In genomic region chr19:49864890-49865289, GRCh38 we compare ENCODE assay signal across 8 cellular contexts. TPM values are rescaled to one million over a fixed set of nuclear protein-coding genes. Genes with fewer than 3 reads are reported as not detected.
A peak's percentile ranks its signal among the peaks of the same experiment; 100 is the strongest.
DNase-seq lines count a peak whose midpoint lies in the region; ATAC-seq, FAIRE-seq and TF ChIP-seq lines count a peak whose summit lies in the region.
"Had no signal": no experiment of that assay in that cellular context is flagged by ENCODE, and none has a peak within 500 bp of the region (broad histone marks: within the 10 kb centered on the region; RNA-seq: fewer than 3 reads in every experiment).

No MANE protein-coding gene starts in this region.

- in situ Hi-C loops in K562 (cut with MboI) = no loop called here

- H3K27me3 ChIP-seq in DND-41 (ENCODE audit: insufficient read depth, low read length, poor library complexity) (no peaks in the 10 kb centered on the region), Loucy (ENCODE audit: insufficient read depth, low read length, poor library complexity, severe bottlenecking) (no peaks in the 10 kb centered on the region), K562 (ENCODE audit: control insufficient read depth in 2 of 2, insufficient read depth in 2 of 2, low read length in 2 of 2) (no peaks in the 10 kb centered on the region), parathyroid adenoma (ENCODE audit: control insufficient read depth, insufficient read depth, low read length) (no peaks in the 10 kb centered on the region), BE2C (no peaks in the 10 kb centered on the region)

- H3K4me3 ChIP-seq in DND-41 (ENCODE audit: low read depth in 1 of 2, low read length in 2 of 2) (no peak overlapping the region), Loucy (ENCODE audit: low read length, poor library complexity, severe bottlenecking) (peak overlapping the region; percentile 98), K562 (peak overlapping the region; percentile 98; the same call in 1 of the 2 replicates), parathyroid adenoma (ENCODE audit: low read depth, low read length) (no peak overlapping the region), BE2C (ENCODE audit: low read depth, low read length) (no peak overlapping the region)

- DNase-seq in DND-41 (no peak), K562 (ENCODE audit: extremely low read depth in 1 of 4, low spot score in 3 of 4) (no peak), BE2C (no peak), NCI-H1694 treated with DMSO at 0.1 percent for 48 hours (lab: John Stamatoyannopoulos, UW) (no peak)
- DNase-seq: RPMI8226 had no signal

- BruUV-seq in K562 (replicated peaks; lab: Mats Ljungman, UMichigan) = no TSS peak

- TF ChIP-seq EP300 in K562 (IDR thresholded peaks at IDR 0.05; ENCODE audit: low read length) = no peak

- no peaks in the 10 kb centered on the region for H3K9me2 ChIP-seq in Loucy (replicated peaks; ENCODE audit: low read depth, low read length)

- no peak for TF ChIP-seq CTCF in DND-41 (IDR thresholded peaks at IDR 0.05; ENCODE audit: borderline replicate concordance, extremely low read depth, low read length, poor library complexity, severe bottlenecking)
- TF ChIP-seq CTCF in Loucy (conservative IDR thresholded peaks at IDR 0.05; ENCODE audit: low read length) = no peak
- TF ChIP-seq CTCF in K562 (IDR thresholded peaks at IDR 0.05 in 2 of 3, conservative IDR thresholded peaks at IDR 0.05 in 1 of 3; ENCODE audit: insufficient read depth in 2 of 3, low read depth in 1 of 3, low read length in 3 of 3) = no peak
- no peak for TF ChIP-seq CTCF in parathyroid adenoma (IDR thresholded peaks at IDR 0.05)
- TF ChIP-seq CTCF in BE2C (IDR thresholded peaks at IDR 0.05; ENCODE audit: low read depth, low read length) = no peak

- H3K9ac ChIP-seq in DND-41 (ENCODE audit: low read depth, low read length) = no peak overlapping the region
- H3K9ac ChIP-seq in Loucy (ENCODE audit: low read depth, low read length, poor library complexity, severe bottlenecking) = no peak overlapping the region
- H3K9ac ChIP-seq in K562 (ENCODE audit: insufficient read depth in 1 of 2, low read depth in 2 of 2, low read length in 2 of 2) = peak overlapping the region; percentile 5 to 89; a peak in 2 of 4 replicates
- no peak overlapping the region for H3K9ac ChIP-seq in parathyroid adenoma

- H3K9me1 ChIP-seq in K562 (ENCODE audit: control insufficient read depth, insufficient read depth, low read length) = peaks cover 4% of the 10 kb centered on the region

- H2AFZ ChIP-seq in DND-41 (ENCODE audit: low read depth, low read length) = no peak overlapping the region
- H2AFZ ChIP-seq in Loucy (ENCODE audit: low read length) = no peak overlapping the region
- no peak overlapping the region for H2AFZ ChIP-seq in K562 (ENCODE audit: low read depth, low read length)
- no peak overlapping the region for H2AFZ ChIP-seq in parathyroid adenoma

- H3K36me3 ChIP-seq in DND-41 (ENCODE audit: insufficient read depth, low read length) = peaks cover 53% of the 10 kb centered on the region
- peaks cover 29% of the 10 kb centered on the region; the same call in 1 of the 2 replicates for H3K36me3 ChIP-seq in Loucy (ENCODE audit: insufficient read depth, low read length)
- peaks cover 52% of the 10 kb centered on the region for H3K36me3 ChIP-seq in K562 (ENCODE audit: control insufficient read depth, insufficient read depth, low read length)
- H3K36me3 ChIP-seq in parathyroid adenoma (ENCODE audit: control insufficient read depth, insufficient read depth, low read length) = no peaks in the 10 kb centered on the region
- peaks cover 54% of the 10 kb centered on the region for H3K36me3 ChIP-seq in BE2C

- H3F3A ChIP-seq in Loucy (ENCODE audit: low read depth) = no peaks in the 10 kb centered on the region

- POLR2A ChIA-PET in K562 (lab: Yijun Ruan, JAX) = interaction anchor here (0.6 to 2.2 kb wide), 13 partner anchors 11 to 188 kb away, joined by 3 to 18 read pairs (median 5); partner anchors contain the start of genes AKT1S1, FUZ, NUP62 and PTOV1

- no peak for TF ChIP-seq RAD21 in K562 (CRISPR knock-in tag; conservative IDR thresholded peaks at IDR 0.05 in 1 of 2, IDR thresholded peaks at IDR 0.05 in 1 of 2)

- intact Hi-C loops in K562 (cut with micrococcal nuclease) = loop anchor here (5.0 kb wide), 3 partner anchors 62 to 188 kb away; partner anchors contain the start of genes AP2A1, ATF5, NUP62 and PRMT1

- H3K4me2 ChIP-seq in DND-41 (ENCODE audit: insufficient read depth, low read length) (peak overlapping the region; percentile 15; the same call in 1 of the 2 replicates), Loucy (ENCODE audit: low read depth, low read length, poor library complexity, severe bottlenecking) (peak overlapping the region; percentile 98), K562 (ENCODE audit: insufficient read depth, low read length) (peak overlapping the region; percentile 98), parathyroid adenoma (ENCODE audit: low read length) (peak overlapping the region; percentile 18)

- H3K4me1 ChIP-seq in DND-41 (ENCODE audit: insufficient read depth, low read length) (peaks cover 51% of the 10 kb centered on the region), Loucy (ENCODE audit: insufficient read depth, low read length, poor library complexity, severe bottlenecking) (peaks cover 33% of the 10 kb centered on the region), K562 (replicated peaks in 1 of 2; ENCODE audit: control insufficient read depth in 2 of 2, insufficient read depth in 2 of 2, low read length in 2 of 2) (peaks cover 30 to 84% of the 10 kb centered on the region in 2 experiments), parathyroid adenoma (peaks cover 18% of the 10 kb centered on the region), BE2C (peaks cover 31% of the 10 kb centered on the region)

- 60% methylated on average over 13 of the region's 13 CpGs for WGBS in K562 (ENCODE audit: insufficient coverage, low coverage, missing lambda C conversion rate)

- peak; percentile 6 for FAIRE-seq in K562 (lab: Jason Lieb, UNC)

- no peak for TF ChIP-seq POLR2A in K562 (conservative IDR thresholded peaks at IDR 0.05)

- H3K79me2 ChIP-seq in DND-41 (ENCODE audit: insufficient read depth, low read length) (peaks cover 39% of the 10 kb centered on the region), Loucy (ENCODE audit: insufficient read depth, low read length) (peaks cover 40% of the 10 kb centered on the region), K562 (ENCODE audit: control insufficient read depth, insufficient read depth, low read length) (peaks cover 39% of the 10 kb centered on the region), parathyroid adenoma (peaks cover 24% of the 10 kb centered on the region)

- H3K27ac ChIP-seq in DND-41 (ENCODE audit: low read length) = no peak overlapping the region
- peak overlapping the region; percentile 10; the same call in 1 of the 3 replicates for H3K27ac ChIP-seq in K562 (ENCODE audit: extremely low read depth, low read depth, low read length)
- no peak overlapping the region for H3K27ac ChIP-seq in parathyroid adenoma

- ATAC-seq in DND-41 (ENCODE audit: insufficient read depth, low read depth) (no peak), K562 (no peak), GM19328 (IDR thresholded peaks at IDR 0.05; ENCODE audit: unreplicated experiment) (no peak)

- no peaks in the 10 kb centered on the region for H3K9me3 ChIP-seq in DND-41 (ENCODE audit: insufficient read depth, low read length, severe bottlenecking)
- no peaks in the 10 kb centered on the region for H3K9me3 ChIP-seq in Loucy (ENCODE audit: insufficient read depth, low read depth, low read length)
- no peaks in the 10 kb centered on the region for H3K9me3 ChIP-seq in K562 (replicated peaks; ENCODE audit: control insufficient read depth, insufficient read depth, low read depth, low read length)
- H3K9me3 ChIP-seq in parathyroid adenoma (ENCODE audit: control insufficient read depth, low read length) = no peaks in the 10 kb centered on the region
- no peaks in the 10 kb centered on the region; the same call in 1 of the 2 replicates for H3K9me3 ChIP-seq in BE2C

- CTCF ChIA-PET in K562 (lab: Yijun Ruan, JAX; ENCODE audit: low intra/inter-chr PET ratio) = no interaction called here

- H4K20me1 ChIP-seq in DND-41 (ENCODE audit: insufficient read depth, low read length) = peaks cover 54% of the 10 kb centered on the region
- peaks cover 54% of the 10 kb centered on the region for H4K20me1 ChIP-seq in Loucy (ENCODE audit: insufficient read depth, low read length, poor library complexity, severe bottlenecking)
- H4K20me1 ChIP-seq in K562 (replicated peaks; ENCODE audit: control insufficient read depth, insufficient read depth, low read length) = peaks cover 19% of the 10 kb centered on the region; the same call in 1 of the 2 replicates

RNA-seq across cellular contexts. Expression of gene PNKP, which starts 2.5 kb away (rescaled TPM):
- 168 and 404 TPM in 2 replicates for total RNA-seq in K562 (2011; cell fraction: chromatin; rRNA removed; ENCODE audit: low replicate concordance)
- 252 and 258 TPM in 2 replicates for total RNA-seq in K562 (2011; cell fraction: nucleolus; rRNA removed)
- 178 and 185 TPM in 2 replicates for total RNA-seq in K562 (2011; cell fraction: nucleoplasm; rRNA removed)
- 56.0 and 59.3 TPM in 2 replicates for total RNA-seq in K562 (2014; rRNA removed)
- total RNA-seq in K562 (2014; rRNA removed; fragmentation: Illumina TruSeq; extraction: Trizol) = 12.3 and 18.1 TPM in 2 replicates
- total RNA-seq in K562 (2015; rRNA removed; fragmentation: Illumina TruSeq; extraction: Trizol) = 25.3 and 29.4 TPM in 2 replicates
- total RNA-seq in K562 (2021) = 84.9 and 85.4 TPM in 2 replicates
- 13.7 and 21.3 TPM in 2 replicates for polyA plus RNA-seq in K562 (2011; rRNA removed)
- 12.2 and 25.9 TPM in 2 replicates for polyA plus RNA-seq in K562 (2011; cell fraction: cytosol; rRNA removed)
- 123 and 164 TPM in 2 replicates for polyA plus RNA-seq in K562 (2011; cell fraction: nucleus; rRNA removed)
- 56.7 and 64.2 TPM in 2 replicates for polyA plus RNA-seq in K562 (2012)
- 26.7 and 30.0 TPM in 2 replicates for polyA plus RNA-seq in K562 (2014; fragmentation: Illumina TruSeq; extraction: Trizol)
- 1 to 10 TPM; 2.8 to 3.1 TPM for polyA plus RNA-seq in K562 (2014; fragmentation: Nextera tagmentation; extraction: Ambion mirVana)
- polyA plus RNA-seq in K562 (2014; rRNA removed) = 64.0 and 71.3 TPM in 2 replicates
- 6.7 and 8.2 TPM in 2 replicates for polyA minus RNA-seq in K562 (2011; rRNA and poly(A)+ RNA removed)
- polyA minus RNA-seq in K562 (2011; cell fraction: cytosol; rRNA and poly(A)+ RNA removed) = 22.8 and 136 TPM in 2 replicates
- 48.2 and 49.9 TPM in 2 replicates for polyA minus RNA-seq in K562 (2011; cell fraction: nucleus; rRNA and poly(A)+ RNA removed)
- polyA plus RNA-seq in BE2C (2012; ENCODE audit: insufficient read depth, insufficient read length, low read depth) = 137 TPM

RNA-seq across cellular contexts. Expression of gene AKT1S1, which starts 12.3 kb away (rescaled TPM):
- 24.5 and 49.9 TPM in 2 replicates for total RNA-seq in K562 (2011; cell fraction: chromatin; rRNA removed; ENCODE audit: low replicate concordance)
- total RNA-seq in K562 (2011; cell fraction: nucleolus; rRNA removed) = 34.3 and 39.9 TPM in 2 replicates
- total RNA-seq in K562 (2011; cell fraction: nucleoplasm; rRNA removed) = 26.9 and 29.9 TPM in 2 replicates
- 25.7 and 33.8 TPM in 2 replicates for total RNA-seq in K562 (2014; rRNA removed)
- total RNA-seq in K562 (2014; rRNA removed; fragmentation: Illumina TruSeq; extraction: Trizol) = 5.7 and 6.9 TPM in 2 replicates
- 13.5 and 14.4 TPM in 2 replicates for total RNA-seq in K562 (2015; rRNA removed; fragmentation: Illumina TruSeq; extraction: Trizol)
- 50.1 and 50.3 TPM in 2 replicates for total RNA-seq in K562 (2021)
- polyA plus RNA-seq in K562 (2011; rRNA removed) = 17.1 and 22.4 TPM in 2 replicates
- polyA plus RNA-seq in K562 (2011; cell fraction: cytosol; rRNA removed) = 34.5 and 68.9 TPM in 2 replicates
- polyA plus RNA-seq in K562 (2011; cell fraction: nucleus; rRNA removed) = 33.2 and 55.4 TPM in 2 replicates
- 31.8 and 37.6 TPM in 2 replicates for polyA plus RNA-seq in K562 (2012)
- 39.0 and 40.7 TPM in 2 replicates for polyA plus RNA-seq in K562 (2014; fragmentation: Illumina TruSeq; extraction: Trizol)
- 1 to 10 TPM; 1.2 TPM for polyA plus RNA-seq in K562 (2014; fragmentation: Nextera tagmentation; extraction: Ambion mirVana)
- 38.2 and 45.4 TPM in 2 replicates for polyA plus RNA-seq in K562 (2014; rRNA removed)
- 7.8 and 10.3 TPM in 2 replicates for polyA minus RNA-seq in K562 (2011; rRNA and poly(A)+ RNA removed)
- 17.4 and 21.4 TPM in 2 replicates for polyA minus RNA-seq in K562 (2011; cell fraction: cytosol; rRNA and poly(A)+ RNA removed)
- polyA minus RNA-seq in K562 (2011; cell fraction: nucleus; rRNA and poly(A)+ RNA removed) = 18.2 and 22.4 TPM in 2 replicates
- 52.2 TPM for polyA plus RNA-seq in BE2C (2012; ENCODE audit: insufficient read depth, insufficient read length, low read depth)

RNA-seq across cellular contexts. Expression of gene TBC1D17, which starts 12.6 kb away (rescaled TPM):
- 34.8 and 78.7 TPM in 2 replicates for total RNA-seq in K562 (2011; cell fraction: chromatin; rRNA removed; ENCODE audit: low replicate concordance)
- total RNA-seq in K562 (2011; cell fraction: nucleolus; rRNA removed) = 40.9 and 43.4 TPM in 2 replicates
- total RNA-seq in K562 (2011; cell fraction: nucleoplasm; rRNA removed) = 33.2 and 34.5 TPM in 2 replicates
- total RNA-seq in K562 (2014; rRNA removed) (3.8 and 6.8 TPM in 2 replicates), K562 (2014; rRNA removed; fragmentation: Illumina TruSeq; extraction: Trizol) (2.6 and 3.2 TPM in 2 replicates), K562 (2015; rRNA removed; fragmentation: Illumina TruSeq; extraction: Trizol) (2.4 and 3.5 TPM in 2 replicates), K562 (2021) (14.2 and 16.0 TPM in 2 replicates)
- polyA plus RNA-seq in K562 (2011; rRNA removed) (7.4 and 10.5 TPM in 2 replicates), K562 (2014; fragmentation: Illumina TruSeq; extraction: Trizol) (8.7 and 11.7 TPM in 2 replicates), K562 (2014; fragmentation: Nextera tagmentation; extraction: Ambion mirVana) (under 1 TPM; 0.42 to 0.46 TPM), K562 (2014; rRNA removed) (14.7 and 18.2 TPM in 2 replicates)
- polyA plus RNA-seq in K562 (2011; cell fraction: cytosol; rRNA removed) = 8.7 and 14.7 TPM in 2 replicates
- polyA plus RNA-seq in K562 (2011; cell fraction: nucleus; rRNA removed) = 33.2 and 48.4 TPM in 2 replicates
- 15.8 and 16.9 TPM in 2 replicates for polyA plus RNA-seq in K562 (2012)
- polyA minus RNA-seq in K562 (2011; rRNA and poly(A)+ RNA removed) = 5.7 and 7.2 TPM in 2 replicates
- polyA minus RNA-seq in K562 (2011; cell fraction: cytosol; rRNA and poly(A)+ RNA removed) = 9.1 and 9.2 TPM in 2 replicates
- polyA minus RNA-seq in K562 (2011; cell fraction: nucleus; rRNA and poly(A)+ RNA removed) = 12.3 and 15.3 TPM in 2 replicates
- 39.4 TPM for polyA plus RNA-seq in BE2C (2012; ENCODE audit: insufficient read depth, insufficient read length, low read depth)

RNA-seq across cellular contexts. Expression of gene PTOV1, which starts 13.9 kb away (rescaled TPM):
- total RNA-seq in K562 (2011; cell fraction: chromatin; rRNA removed; ENCODE audit: low replicate concordance) = 128 and 364 TPM in 2 replicates
- 274 and 281 TPM in 2 replicates for total RNA-seq in K562 (2011; cell fraction: nucleolus; rRNA removed)
- 195 and 218 TPM in 2 replicates for total RNA-seq in K562 (2011; cell fraction: nucleoplasm; rRNA removed)
- total RNA-seq in K562 (2014; rRNA removed) (61.3 and 79.5 TPM in 2 replicates), K562 (2014; rRNA removed; fragmentation: Illumina TruSeq; extraction: Trizol) (14.0 and 23.3 TPM in 2 replicates), K562 (2015; rRNA removed; fragmentation: Illumina TruSeq; extraction: Trizol) (43.5 and 44.6 TPM in 2 replicates), K562 (2021) (156 and 169 TPM in 2 replicates)
- polyA plus RNA-seq in K562 (2011; rRNA removed) (33.0 and 58.6 TPM in 2 replicates), K562 (2014; fragmentation: Illumina TruSeq; extraction: Trizol) (61.7 and 81.3 TPM in 2 replicates), K562 (2014; fragmentation: Nextera tagmentation; extraction: Ambion mirVana) (1 to 10 TPM; 4.9 to 9.3 TPM), K562 (2014; rRNA removed) (68.1 and 75.0 TPM in 2 replicates)
- 39.8 and 67.6 TPM in 2 replicates for polyA plus RNA-seq in K562 (2011; cell fraction: cytosol; rRNA removed)
- 302 and 359 TPM in 2 replicates for polyA plus RNA-seq in K562 (2011; cell fraction: nucleus; rRNA removed)
- 104 and 153 TPM in 2 replicates for polyA plus RNA-seq in K562 (2012)
- 22.8 and 25.3 TPM in 2 replicates for polyA minus RNA-seq in K562 (2011; rRNA and poly(A)+ RNA removed)
- 60.9 and 84.8 TPM in 2 replicates for polyA minus RNA-seq in K562 (2011; cell fraction: cytosol; rRNA and poly(A)+ RNA removed)
- polyA minus RNA-seq in K562 (2011; cell fraction: nucleus; rRNA and poly(A)+ RNA removed) = 81.6 and 99.6 TPM in 2 replicates
- 252 TPM for polyA plus RNA-seq in BE2C (2012; ENCODE audit: insufficient read depth, insufficient read length, low read depth)

RNA-seq across cellular contexts. Expression of gene IL4I1, which starts 31.8 kb away (rescaled TPM):
- total RNA-seq in K562 (2011; cell fraction: chromatin; rRNA removed; ENCODE audit: low replicate concordance) = 0.93 TPM in 1 of 2 replicates, not detected in the other
- total RNA-seq in K562 (2011; cell fraction: nucleolus; rRNA removed) = 1.8 TPM in 2 replicates
- total RNA-seq in K562 (2011; cell fraction: nucleoplasm; rRNA removed) = 0.37 and 0.46 TPM in 2 replicates
- total RNA-seq in K562 (2014; rRNA removed) (0.90 and 0.95 TPM in 2 replicates), K562 (2014; rRNA removed; fragmentation: Illumina TruSeq; extraction: Trizol) (0.33 TPM in 1 of 2 replicates, not detected in the other), K562 (2015; rRNA removed; fragmentation: Illumina TruSeq; extraction: Trizol) (0.19 and 0.43 TPM in 2 replicates), K562 (2021) (0.55 and 0.76 TPM in 2 replicates)
- polyA plus RNA-seq in K562 (2011; rRNA removed) (0.06 and 0.31 TPM in 2 replicates), K562 (2014; fragmentation: Illumina TruSeq; extraction: Trizol) (0.15 TPM in 1 of 2 replicates, not detected in the other), K562 (2014; fragmentation: Nextera tagmentation; extraction: Ambion mirVana) (under 1 TPM in 1 of 2 experiments, not detected in 1; 0.13 TPM), K562 (2014; rRNA removed) (0.09 and 0.44 TPM in 2 replicates)
- 0.04 and 0.36 TPM in 2 replicates for polyA plus RNA-seq in K562 (2011; cell fraction: cytosol; rRNA removed)
- 0.24 and 0.27 TPM in 2 replicates for polyA plus RNA-seq in K562 (2011; cell fraction: nucleus; rRNA removed)
- 0.50 and 0.56 TPM in 2 replicates for polyA plus RNA-seq in K562 (2012)
- 0.11 TPM in 1 of 2 replicates, not detected in the other for polyA minus RNA-seq in K562 (2011; rRNA and poly(A)+ RNA removed)
- 0.67 and 0.73 TPM in 2 replicates for polyA minus RNA-seq in K562 (2011; cell fraction: cytosol; rRNA and poly(A)+ RNA removed)
- polyA minus RNA-seq in K562 (2011; cell fraction: nucleus; rRNA and poly(A)+ RNA removed) = 0.67 and 0.81 TPM in 2 replicates
- polyA plus RNA-seq in BE2C (2012; ENCODE audit: insufficient read depth, insufficient read length, low read depth) = 0.76 TPM

Comparison
In these comparisons a context has a peak if more than half of its experiments do, and no peak if none do; other contexts are left out.
1. H3K4me2 ChIP-seq: peak in every context shown above with its lines; median percentile 98 in Loucy; 98 in K562; 18 in parathyroid adenoma; 15 in DND-41.
2. H3K4me3 ChIP-seq: peak in Loucy (single experiment) and K562 (single experiment); none in DND-41 (0 of 2), parathyroid adenoma (single experiment) and BE2C (single experiment).
3. H3K9ac ChIP-seq: peak in K562 (2 of 2); none in DND-41 (single experiment), Loucy (single experiment) and parathyroid adenoma (single experiment).